In genomic region chr2:150267651-150268415, GRCh38 we compare ENCODE assay signal across 1 cellular context.
TF ChIP-seq lines count a peak whose summit lies in the region.

No MANE protein-coding gene starts in this region.

TF ChIP-seq in WTC11, 78 proteins besides CTCF, POLR2A, EP300 and RAD21 (continued from another document):
- TF ChIP-seq, protein P1, sequence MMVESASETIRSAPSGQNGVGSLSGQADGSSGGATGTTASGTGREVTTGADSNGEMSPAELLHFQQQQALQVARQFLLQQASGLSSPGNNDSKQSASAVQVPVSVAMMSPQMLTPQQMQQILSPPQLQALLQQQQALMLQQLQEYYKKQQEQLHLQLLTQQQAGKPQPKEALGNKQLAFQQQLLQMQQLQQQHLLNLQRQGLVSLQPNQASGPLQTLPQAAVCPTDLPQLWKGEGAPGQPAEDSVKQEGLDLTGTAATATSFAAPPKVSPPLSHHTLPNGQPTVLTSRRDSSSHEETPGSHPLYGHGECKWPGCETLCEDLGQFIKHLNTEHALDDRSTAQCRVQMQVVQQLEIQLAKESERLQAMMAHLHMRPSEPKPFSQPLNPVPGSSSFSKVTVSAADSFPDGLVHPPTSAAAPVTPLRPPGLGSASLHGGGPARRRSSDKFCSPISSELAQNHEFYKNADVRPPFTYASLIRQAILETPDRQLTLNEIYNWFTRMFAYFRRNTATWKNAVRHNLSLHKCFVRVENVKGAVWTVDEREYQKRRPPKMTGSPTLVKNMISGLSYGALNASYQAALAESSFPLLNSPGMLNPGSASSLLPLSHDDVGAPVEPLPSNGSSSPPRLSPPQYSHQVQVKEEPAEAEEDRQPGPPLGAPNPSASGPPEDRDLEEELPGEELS (CRISPR knock-in tag; IDR thresholded peaks at IDR 0.05) = peak; percentile 47; the same call in 1 of the 2 replicates
- no peak for TF ChIP-seq ZNF317 (CRISPR knock-in tag; IDR thresholded peaks at IDR 0.05; ENCODE audit: borderline replicate concordance, low read depth)
